1 cellular context compared by ENCODE assay signal in genomic region chr16:30747331-30747730, GRCh38.
A peak's percentile ranks its signal among the peaks of the same experiment; 100 is the strongest.
TF ChIP-seq lines count a peak whose summit lies in the region.

No MANE protein-coding gene starts in this region.

TF ChIP-seq in GM12878, 131 proteins besides CTCF, POLR2A, EP300 and RAD21:
- TF ChIP-seq HDAC6 (IDR thresholded peaks at IDR 0.05; ENCODE audit: unreplicated experiment) (no peak), MTA3 (IDR thresholded peaks at IDR 0.05; ENCODE audit: borderline replicate concordance, low read length) (0 out of 2 replicates have a peak, but pooled peaks have one; percentile 69)
